In the genomic region with DNA sequence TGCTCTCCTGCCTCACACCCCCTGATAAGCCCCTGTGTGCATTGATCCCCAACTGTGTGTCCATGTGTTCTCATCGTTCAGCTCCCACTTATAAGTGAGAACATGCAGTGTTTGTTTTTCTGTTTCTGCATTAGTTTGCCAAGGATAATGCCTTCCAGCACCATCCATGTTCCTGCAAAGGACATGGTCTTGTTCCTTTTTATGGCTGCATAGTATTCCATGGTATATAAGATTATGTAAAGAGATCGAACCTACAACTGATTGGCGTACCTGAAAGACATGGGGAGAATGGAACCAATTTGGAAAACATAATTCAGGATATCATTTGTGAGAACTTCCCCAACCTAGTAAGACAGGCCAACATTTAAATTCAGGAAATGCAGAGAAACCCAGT, we compare ENCODE assay signal across 10 cellular contexts. TPM values are rescaled to one million over a fixed set of nuclear protein-coding genes. Genes with fewer than 3 reads are reported as not detected.
DNase-seq lines count a peak whose midpoint lies in the region; ATAC-seq and TF ChIP-seq lines count a peak whose summit lies in the region.
"Had no signal": no experiment of that assay in that cellular context is flagged by ENCODE, and none has a peak within 500 bp of the region (broad histone marks: within the 10 kb centered on the region; RNA-seq: fewer than 3 reads in every experiment).

No MANE protein-coding gene starts in this region.

- no peak for DNase-seq in activated CD4-positive, alpha-beta T cell treated with anti-CD3 and anti-CD28 coated beads, Interleukin-2, amount 10 ng/mL, durations not matched to agents 24 days and 14 days
- DNase-seq in activated CD4-positive, alpha-beta T cell treated with anti-CD3 and anti-CD28 coated beads for 4 hours, result no peak
- DNase-seq in activated CD8-positive, alpha-beta T cell treated with anti-CD3 and anti-CD28 coated beads, Interleukin-2, amount 10 ng/mL, durations not matched to agents 7 days and 5 days, result no peak
- DNase-seq in epidermal melanocyte (ENCODE audit: insufficient read length, low spot score) (no peak), AG20443 (ENCODE audit: low spot score) (no peak)
- DNase-seq: GF-D8 had no signal

- WGBS in gastroesophageal sphincter (ENCODE audit: low coverage in 1 of 2), 2 donors, result 78 to 83% methylated on average over 1 to 3 of the region's 3 CpGs

- no peak overlapping the region for H3K9ac ChIP-seq in subcutaneous abdominal adipose tissue (ENCODE audit: low read length in 5 of 5)
- H3K9ac ChIP-seq: neural progenitor cell had no signal

- H3K27ac Mint-ChIP-seq in activated CD4-positive, alpha-beta T cell treated with anti-CD3 and anti-CD28 coated beads, Interleukin-2, amount 10 ng/mL, durations not matched to agents 24 days and 14 days, result peak overlapping the region; percentile 80
- peak overlapping the region; percentile 45 for H3K27ac Mint-ChIP-seq in activated CD8-positive, alpha-beta T cell treated with anti-CD3 and anti-CD28 coated beads, Interleukin-2, amount 10 ng/mL, durations not matched to agents 7 days and 5 days
- H3K27ac Mint-ChIP-seq: neural progenitor cell had no signal

- H3K36me3 Mint-ChIP-seq in activated CD4-positive, alpha-beta T cell treated with anti-CD3 and anti-CD28 coated beads, Interleukin-2, amount 10 ng/mL, durations not matched to agents 24 days and 14 days (ENCODE audit: low read depth), result peaks cover 22% of the 10 kb centered on the region
- peaks cover 9% of the 10 kb centered on the region for H3K36me3 Mint-ChIP-seq in activated CD8-positive, alpha-beta T cell treated with anti-CD3 and anti-CD28 coated beads, Interleukin-2, amount 10 ng/mL, durations not matched to agents 7 days and 5 days (ENCODE audit: low read depth)
- H3K36me3 Mint-ChIP-seq: neural progenitor cell had no signal

- TF ChIP-seq CTCF in gastroesophageal sphincter (IDR thresholded peaks at IDR 0.05), result no peak

- no peaks in the 10 kb centered on the region for H3K9me3 Mint-ChIP-seq in activated CD4-positive, alpha-beta T cell treated with anti-CD3 and anti-CD28 coated beads, Interleukin-2, amount 10 ng/mL, durations not matched to agents 24 days and 14 days
- H3K9me3 Mint-ChIP-seq in activated CD8-positive, alpha-beta T cell treated with anti-CD3 and anti-CD28 coated beads, Interleukin-2, amount 10 ng/mL, durations not matched to agents 7 days and 5 days (ENCODE audit: insufficient read depth), result peaks cover 3% of the 10 kb centered on the region

- no peak for TF ChIP-seq EP300 in gastroesophageal sphincter (IDR thresholded peaks at IDR 0.05)

- ATAC-seq in activated CD8-positive, alpha-beta T cell treated with anti-CD3 and anti-CD28 coated beads, Interleukin-2, amount 10 ng/mL, durations not matched to agents 7 days and 5 days, result no peak
- no peak for ATAC-seq in gastroesophageal sphincter
- ATAC-seq in GM19452 (IDR thresholded peaks at IDR 0.05; ENCODE audit: unreplicated experiment), result no peak

- POLR2A ChIA-PET in activated CD8-positive, alpha-beta T cell treated with anti-CD3 and anti-CD28 coated beads, Interleukin-2, amount 10 ng/mL, durations not matched to agents 7 days and 5 days (lab: Charles Lee), result no interaction called here

- H3K4me1 Mint-ChIP-seq in activated CD4-positive, alpha-beta T cell treated with anti-CD3 and anti-CD28 coated beads, Interleukin-2, amount 10 ng/mL, durations not matched to agents 24 days and 14 days, result peaks cover 63% of the 10 kb centered on the region
- peaks cover 32% of the 10 kb centered on the region for H3K4me1 Mint-ChIP-seq in activated CD8-positive, alpha-beta T cell treated with anti-CD3 and anti-CD28 coated beads, Interleukin-2, amount 10 ng/mL, durations not matched to agents 7 days and 5 days (ENCODE audit: low read depth)

- no peaks in the 10 kb centered on the region for H3K27me3 ChIP-seq in gastroesophageal sphincter
- H3K27me3 ChIP-seq in subcutaneous abdominal adipose tissue (ENCODE audit: control insufficient read depth in 5 of 5, insufficient read depth in 4 of 5, low read length in 5 of 5), result no peaks in the 10 kb centered on the region
- H3K27me3 ChIP-seq: neural progenitor cell had no signal

- no peak for TF ChIP-seq POLR2A in gastroesophageal sphincter (IDR thresholded peaks at IDR 0.05)

- no peak overlapping the region for H3K4me3 ChIP-seq in gastroesophageal sphincter
- H3K4me3 ChIP-seq in subcutaneous abdominal adipose tissue (ENCODE audit: low read depth in 1 of 5, low read length in 5 of 5), result peak overlapping the region in 4 of 5 donors; percentile 4 to 71 (median 46)
- H3K4me3 ChIP-seq: neural progenitor cell had no signal

- H3K9me3 ChIP-seq in gastroesophageal sphincter (no peaks in the 10 kb centered on the region), subcutaneous abdominal adipose tissue (ENCODE audit: control insufficient read depth in 5 of 5, low read length in 5 of 5) (peaks cover 0 to 3% (median 0%) of the 10 kb centered on the region in 5 donors)

- H3K4me1 ChIP-seq in gastroesophageal sphincter (peaks cover 0 to 12% (median 6%) of the 10 kb centered on the region in 3 donors), subcutaneous abdominal adipose tissue (ENCODE audit: control insufficient read depth in 5 of 5, insufficient read depth in 5 of 5, low read length in 5 of 5) (peaks cover 8 to 24% (median 20%) of the 10 kb centered on the region in 5 donors)

- H3K27ac ChIP-seq in gastroesophageal sphincter (peak overlapping the region in 3 of 4 donors; percentile 54 to 73 (median 61)), subcutaneous abdominal adipose tissue (ENCODE audit: low read depth, low read length) (peak overlapping the region; percentile 13)
- H3K27ac ChIP-seq: neural progenitor cell had no signal

- intact Hi-C loops in activated CD4-positive, alpha-beta T cell treated with anti-CD3 and anti-CD28 coated beads, Interleukin-2, amount 10 ng/mL, durations not matched to agents 24 days and 14 days (cut with micrococcal nuclease), result loop anchor here (1.0 to 10.0 kb wide), 4 partner anchors 17 to 242 kb away; partner anchors contain the start of genes ANKRD33B and MARCHF6

- no peaks in the 10 kb centered on the region for H3K27me3 Mint-ChIP-seq in activated CD4-positive, alpha-beta T cell treated with anti-CD3 and anti-CD28 coated beads, Interleukin-2, amount 10 ng/mL, durations not matched to agents 24 days and 14 days
- H3K27me3 Mint-ChIP-seq in activated CD8-positive, alpha-beta T cell treated with anti-CD3 and anti-CD28 coated beads, Interleukin-2, amount 10 ng/mL, durations not matched to agents 7 days and 5 days (ENCODE audit: low read depth), result no peaks in the 10 kb centered on the region

- H3K36me3 ChIP-seq in gastroesophageal sphincter (no peaks in the 10 kb centered on the region), subcutaneous abdominal adipose tissue (ENCODE audit: control insufficient read depth in 5 of 5, insufficient read depth in 5 of 5, low read length in 5 of 5) (no peaks in the 10 kb centered on the region)
- H3K36me3 ChIP-seq: neural progenitor cell had no signal

- CTCF ChIA-PET in activated CD8-positive, alpha-beta T cell treated with anti-CD3 and anti-CD28 coated beads, Interleukin-2, amount 10 ng/mL, durations not matched to agents 7 days and 5 days (lab: Charles Lee), result interaction anchor here (1.2 to 1.8 kb wide), 2 partner anchors 17 to 31 kb away, joined by 3 to 6 read pairs; no protein-coding TSS in a partner anchor

- peak overlapping the region; percentile 44 for H3K4me3 Mint-ChIP-seq in activated CD4-positive, alpha-beta T cell treated with anti-CD3 and anti-CD28 coated beads, Interleukin-2, amount 10 ng/mL, durations not matched to agents 24 days and 14 days
- H3K4me3 Mint-ChIP-seq in activated CD8-positive, alpha-beta T cell treated with anti-CD3 and anti-CD28 coated beads, Interleukin-2, amount 10 ng/mL, durations not matched to agents 7 days and 5 days, result peak overlapping the region; percentile 20
- H3K4me3 Mint-ChIP-seq: neural progenitor cell had no signal

RNA-seq across cellular contexts. Expression of gene ANKRD33B, which starts 32.4 kb away (rescaled TPM):
- total RNA-seq in activated CD4-positive, alpha-beta T cell treated with anti-CD3 and anti-CD28 coated beads, Interleukin-2, amount 10 ng/mL, durations not matched to agents 24 days and 14 days, result 21.0 and 21.7 TPM in 2 replicates
- total RNA-seq in activated CD8-positive, alpha-beta T cell treated with anti-CD3 and anti-CD28 coated beads, Interleukin-2, amount 10 ng/mL, durations not matched to agents 7 days and 5 days, result 1 to 10 TPM; 4.6 to 5.5 TPM
- total RNA-seq in gastroesophageal sphincter, result 10 to 100 TPM in 1 of 4 donors, 1 to 10 TPM in 3; 4.4 to 17.2 (median 5.9) TPM

Comparison
In these comparisons a context has a peak if more than half of its experiments do, and no peak if none do; other contexts are left out.
1. H3K4me3 ChIP-seq: peak in subcutaneous abdominal adipose tissue (4 of 5); none in gastroesophageal sphincter (0 of 2).